ENCODE assay signal across 12 cellular contexts in the genomic region with DNA sequence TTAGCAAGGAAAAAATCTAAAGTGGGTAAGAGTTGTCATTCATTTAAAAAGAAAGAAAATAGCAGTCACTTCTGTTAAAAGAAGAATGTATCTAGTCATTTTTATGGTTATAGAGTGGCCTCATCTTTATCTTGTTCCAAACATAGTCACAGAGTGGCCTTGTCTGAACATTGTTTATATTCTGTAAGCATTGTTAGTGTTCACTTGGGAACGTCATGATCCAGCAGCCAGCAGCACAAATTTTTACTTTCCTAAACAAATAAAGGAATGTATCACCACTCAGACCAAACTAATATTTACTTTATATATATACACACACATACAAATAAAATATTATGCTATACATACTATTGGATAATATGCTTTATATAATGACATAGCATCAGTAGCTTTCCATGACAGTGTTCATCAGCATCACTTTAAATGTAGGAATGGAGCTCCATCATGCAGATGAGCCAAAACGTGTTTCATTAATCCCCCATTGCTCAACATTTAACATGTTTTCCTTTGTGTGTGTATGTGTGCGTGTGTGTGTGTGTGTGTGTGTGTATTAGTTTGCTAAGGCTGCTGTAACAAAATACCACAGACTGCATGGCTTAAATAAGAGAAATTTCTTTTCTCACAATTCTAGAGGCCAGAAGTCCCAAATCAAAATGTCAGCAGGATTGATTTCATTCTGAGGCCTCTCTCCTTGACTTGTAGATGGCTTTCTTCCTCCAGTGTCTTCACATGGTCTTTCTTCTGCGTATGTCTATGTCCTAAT. TPM values are rescaled to one million over a fixed set of nuclear protein-coding genes. Genes with fewer than 3 reads are reported as not detected.
DNase-seq lines count a peak whose midpoint lies in the region; ATAC-seq and TF ChIP-seq lines count a peak whose summit lies in the region.
"Had no signal": no experiment of that assay in that cellular context is flagged by ENCODE, and none has a peak within 500 bp of the region (broad histone marks: within the 10 kb centered on the region; RNA-seq: fewer than 3 reads in every experiment).

No MANE protein-coding gene starts in this region.

- H2BK12ac ChIP-seq in mesenchymal stem cell (ENCODE audit: low read length in 2 of 2) = peak overlapping the region in 1 of 2 experiments; percentile 84

- H3K56ac ChIP-seq in IMR-90 (ENCODE audit: extremely low read depth, insufficient read depth, low read length) = no peak overlapping the region

- peak overlapping the region; percentile 56; the same call in 1 of the 2 replicates for H3K18ac ChIP-seq in IMR-90 (ENCODE audit: low read depth, low read length)
- peak overlapping the region; percentile 21 to 48 for H3K18ac ChIP-seq in mesenchymal stem cell (ENCODE audit: low read depth in 1 of 2, low read length in 2 of 2)

- H4K5ac ChIP-seq in IMR-90 (ENCODE audit: low read depth, low read length) = no peak overlapping the region

- in situ Hi-C loops in IMR-90 (cut with MboI; ENCODE audit: low sequenced_read_pairs) = loop anchor here (10.0 to 25.0 kb wide), 3 partner anchors 383 to 761 kb away; a partner anchor contains a TSS

- H3K79me1 ChIP-seq in IMR-90 (ENCODE audit: low read depth in 1 of 2, low read length in 2 of 2) = no peaks in the 10 kb centered on the region; a peak in 1 of 4 replicates
- no peaks in the 10 kb centered on the region for H3K79me1 ChIP-seq in mesenchymal stem cell (replicated peaks; ENCODE audit: low read length, poor library complexity, severe bottlenecking)

- no peaks in the 10 kb centered on the region for H3K27me3 ChIP-seq in IMR-90 (ENCODE audit: control insufficient read depth, insufficient read depth, low read length)
- no peaks in the 10 kb centered on the region for H3K27me3 ChIP-seq in dorsolateral prefrontal cortex
- no peaks in the 10 kb centered on the region for H3K27me3 ChIP-seq in mesenchymal stem cell (ENCODE audit: control insufficient read depth in 1 of 2, insufficient read depth in 1 of 2, low read length in 2 of 2)
- H3K27me3 ChIP-seq in heart left ventricle = no peaks in the 10 kb centered on the region

- dilution Hi-C loops in IMR-90 (cut with HindIII; ENCODE audit: low sequenced_read_pairs, unreplicated experiment) = no loop called here

- WGBS in IMR-90 (ENCODE audit: extremely low coverage in 2 of 2, insufficient read length in 1 of 2), 2 experiments = no CpG with 5 or more reads among the region's 4 CpGs
- 97% methylated on average over 1 of the region's 4 CpGs for WGBS in mesenchymal stem cell
- WGBS in heart left ventricle, 4 donors = 66 to 76% (median 69%) methylated on average over 4 of the region's 4 CpGs

- TF ChIP-seq CTCF in IMR-90 (conservative IDR thresholded peaks at IDR 0.05; ENCODE audit: low read depth, low read length) (no peak), dorsolateral prefrontal cortex (IDR thresholded peaks at IDR 0.05 in 54 of 56, conservative IDR thresholded peaks at IDR 0.05 in 2 of 56; ENCODE audit: low read depth in 1 of 56, partially characterized antibody in 56 of 56) (no peak), heart left ventricle (IDR thresholded peaks at IDR 0.05) (no peak)

- H2BK5ac ChIP-seq in IMR-90 (ENCODE audit: low read depth, low read length, poor library complexity, severe bottlenecking) = peak overlapping the region; percentile 96
- no peak overlapping the region for H2BK5ac ChIP-seq in mesenchymal stem cell (ENCODE audit: low read depth, low read length, poor library complexity, severe bottlenecking)

- peak; percentile 42 for ATAC-seq in IMR-90 (ENCODE audit: low read depth)
- no peak for ATAC-seq in heart left ventricle
- ATAC-seq in GM19035 (IDR thresholded peaks at IDR 0.05; ENCODE audit: unreplicated experiment) = no peak

- H3K9ac ChIP-seq in IMR-90 (ENCODE audit: low read depth, low read length) = no peak overlapping the region
- H3K9ac ChIP-seq in mesenchymal stem cell (ENCODE audit: low read length) = no peak overlapping the region

- H3K4me2 ChIP-seq in IMR-90 (ENCODE audit: low read depth, low read length) (peak overlapping the region; percentile 13; the same call in 1 of the 2 replicates), mesenchymal stem cell (ENCODE audit: low read length, poor library complexity, severe bottlenecking) (no peak overlapping the region)

- H2BK15ac ChIP-seq in IMR-90 (ENCODE audit: low read depth, low read length) (peak overlapping the region; percentile 12; the same call in 2 of the 3 replicates), mesenchymal stem cell (ENCODE audit: low read depth, poor library complexity, severe bottlenecking) (no peak overlapping the region)

- DNase-seq in IMR-90 = peak; percentile 65
- no peak for DNase-seq in dorsolateral prefrontal cortex
- peak; percentile 84 for DNase-seq in mesenchymal stem cell
- DNase-seq in NCI-H2081 treated with DMSO at 0.1 percent for 48 hours (lab: John Stamatoyannopoulos, UW) = no peak
- DNase-seq in heart left ventricle = no peak
- no peak for DNase-seq in activated CD8-positive, alpha-beta memory T cell treated with anti-CD3 and anti-CD28 coated beads for 24 hours
- DNase-seq: DMS 273 treated with DMSO at 0.1 percent for 48 hours, GF-D8, KG1, NCI-H1092 treated with DMSO at 0.1 percent for 48 hours had no signal

- no peak for TF ChIP-seq POLR2A in IMR-90 (IDR thresholded peaks at IDR 0.05; ENCODE audit: low read depth, low read length)
- no peak for TF ChIP-seq POLR2A in heart left ventricle (IDR thresholded peaks at IDR 0.05)

- H3K9me3 ChIP-seq in IMR-90 (ENCODE audit: control insufficient read depth, insufficient read depth, low read length) = peaks cover 4% of the 10 kb centered on the region; the same call in 1 of the 2 replicates
- no peaks in the 10 kb centered on the region for H3K9me3 ChIP-seq in mesenchymal stem cell (ENCODE audit: control insufficient read depth, low read length)
- no peaks in the 10 kb centered on the region for H3K9me3 ChIP-seq in heart left ventricle

- H2AK9ac ChIP-seq in IMR-90 (replicated peaks; ENCODE audit: low read depth, low read length, poor library complexity) = no peak overlapping the region

- H3K14ac ChIP-seq in IMR-90 (replicated peaks; ENCODE audit: low read depth, low read length) (0 out of 2 replicates have a peak overlapping the region, but pooled peaks have one; percentile 8), mesenchymal stem cell (ENCODE audit: low read length in 2 of 2) (no peak overlapping the region)

- H2BK20ac ChIP-seq in IMR-90 (ENCODE audit: low read depth, low read length) = 0 out of 2 replicates have a peak overlapping the region, but pooled peaks have one; percentile 76

- H2AK5ac ChIP-seq in IMR-90 (ENCODE audit: low read depth, low read length) (peak overlapping the region; percentile 64; the same call in 1 of the 2 replicates), mesenchymal stem cell (ENCODE audit: low read length, severe bottlenecking) (no peak overlapping the region)

- BruUV-seq in IMR-90 (replicated peaks; lab: Mats Ljungman, UMichigan) = no TSS peak

- H2BK120ac ChIP-seq in IMR-90 (ENCODE audit: low read depth, low read length) = peak overlapping the region; percentile 45; the same call in 1 of the 2 replicates
- no peak overlapping the region for H2BK120ac ChIP-seq in mesenchymal stem cell (ENCODE audit: low read depth, low read length)

- H4K91ac ChIP-seq in IMR-90 (ENCODE audit: insufficient read depth, low read depth, low read length) (no peak overlapping the region), mesenchymal stem cell (ENCODE audit: low read length) (no peak overlapping the region)

- intact Hi-C loops in IMR-90 (cut with micrococcal nuclease) = loop anchor here (2.0 kb wide), 1 partner anchor 571 kb away; no protein-coding TSS in a partner anchor
- intact Hi-C loops in dorsolateral prefrontal cortex (cut with DNase I) = loop anchor here (10.0 kb wide), 3 partner anchors 133 to 383 kb away; a partner anchor contains a TSS
- intact Hi-C loops in heart left ventricle (cut with DNase I) = loop anchor here in 6 of 10 donors (2.0 to 10.0 kb wide), 6 partner anchors 73 to 523 kb away; a partner anchor contains a TSS

- TF ChIP-seq RAD21 in IMR-90 (IDR thresholded peaks at IDR 0.05; ENCODE audit: low read length) = no peak

- CTCF ChIA-PET in IMR-90 (lab: Yijun Ruan, JAX) = interaction anchor here (0.7 to 1.0 kb wide), 2 partner anchors 37 to 572 kb away, joined by 3 read pairs; no protein-coding TSS in a partner anchor

- H3K23ac ChIP-seq in IMR-90 (ENCODE audit: low read depth, low read length) (no peak overlapping the region; the same call in 1 of the 2 replicates), mesenchymal stem cell (ENCODE audit: low read length in 2 of 2) (no peak overlapping the region)

- no peak overlapping the region for H3K4me3 ChIP-seq in IMR-90 (ENCODE audit: insufficient read depth, low read depth, low read length)
- no peak overlapping the region for H3K4me3 ChIP-seq in dorsolateral prefrontal cortex
- H3K4me3 ChIP-seq in mesenchymal stem cell (ENCODE audit: insufficient read depth in 1 of 2, low read depth in 1 of 2, low read length in 2 of 2) = no peak overlapping the region
- H3K4me3 ChIP-seq in heart left ventricle = no peak overlapping the region

- H3K9me1 ChIP-seq in IMR-90 (ENCODE audit: insufficient read depth, low read length) = peaks cover 13% of the 10 kb centered on the region

- H3K4me1 ChIP-seq in IMR-90 (ENCODE audit: control insufficient read depth, insufficient read depth, low read length) (peaks cover 14% of the 10 kb centered on the region), mesenchymal stem cell (ENCODE audit: control insufficient read depth, insufficient read depth, low read depth, low read length) (peaks cover 5% of the 10 kb centered on the region), heart left ventricle (peaks cover 0 to 11% (median 2%) of the 10 kb centered on the region in 12 donors)

- H3K4ac ChIP-seq in IMR-90 (ENCODE audit: low read depth, low read length) = no peak overlapping the region
- peak overlapping the region in 1 of 2 experiments; percentile 81 for H3K4ac ChIP-seq in mesenchymal stem cell (ENCODE audit: low read depth in 1 of 2, low read length in 2 of 2)

- no peaks in the 10 kb centered on the region for H4K20me1 ChIP-seq in IMR-90 (ENCODE audit: insufficient read depth, low read length)

- H3K27ac ChIP-seq in IMR-90 (ENCODE audit: insufficient read depth, low read length) = no peak overlapping the region
- peak overlapping the region in 41 of 59 donors; percentile 12 to 87 (median 55) for H3K27ac ChIP-seq in dorsolateral prefrontal cortex
- H3K27ac ChIP-seq in mesenchymal stem cell (ENCODE audit: low read length, poor library complexity, severe bottlenecking) = no peak overlapping the region
- H3K27ac ChIP-seq in temporal lobe (ENCODE audit: low read depth, low read length) = peak overlapping the region; percentile 70
- H3K27ac ChIP-seq in heart left ventricle = peak overlapping the region in 1 of 12 donors; percentile 87

- H3K36me3 ChIP-seq in IMR-90 (ENCODE audit: control insufficient read depth, insufficient read depth, low read length) (no peaks in the 10 kb centered on the region), mesenchymal stem cell (ENCODE audit: control insufficient read depth in 1 of 2, insufficient read depth in 2 of 2, low read depth in 1 of 2, low read length in 2 of 2) (no peaks in the 10 kb centered on the region), heart left ventricle (no peaks in the 10 kb centered on the region)

- H2AFZ ChIP-seq in IMR-90 (replicated peaks; ENCODE audit: low read length, poor library complexity) (no peak overlapping the region), mesenchymal stem cell (ENCODE audit: low read depth, low read length) (no peak overlapping the region)

- POLR2A ChIA-PET in IMR-90 (lab: Charles Lee; ENCODE audit: unreplicated experiment) = no interaction called here

- H4K8ac ChIP-seq in IMR-90 (ENCODE audit: low read depth in 2 of 2, low read length in 2 of 2) (peak overlapping the region in 1 of 2 experiments; percentile 31; a peak in 1 of 4 replicates), mesenchymal stem cell (ENCODE audit: low read length) (no peak overlapping the region)

RNA-seq across cellular contexts. Expression of a gene that starts 39.6 kb away (rescaled TPM):
- total RNA-seq in IMR-90 (2012; rRNA removed) (77.8 and 90.3 TPM in 2 replicates), dorsolateral prefrontal cortex (10 to 100 TPM; 10.1 to 70.8 (median 37.8) TPM), temporal lobe (4.4 TPM), heart left ventricle (100 to 1,000 TPM in 7 of 9 donors, 10 to 100 TPM in 2; 78.2 to 190 (median 144) TPM)
- polyA plus RNA-seq in IMR-90 (2012; rRNA removed) (43.6 and 48.4 TPM in 2 replicates), heart left ventricle (100 to 1,000 TPM; 112 to 313 TPM)
- 17.9 and 77.6 TPM in 2 replicates for polyA plus RNA-seq in IMR-90 (2012; cell fraction: cytosol; rRNA removed)
- polyA plus RNA-seq in IMR-90 (2012; cell fraction: nucleus; rRNA removed; ENCODE audit: low replicate concordance) = 44.9 and 46.5 TPM in 2 replicates
- polyA plus RNA-seq in mesenchymal stem cell (2013, experiment 1 of 2) = 59.2 TPM
- 59.2 TPM for polyA plus RNA-seq in mesenchymal stem cell (2013, experiment 2 of 2)

Comparison
In these comparisons a context has a peak if more than half of its experiments do, and no peak if none do; other contexts are left out.
1. DNase-seq: peak in IMR-90 (single experiment) and mesenchymal stem cell (single experiment); none in dorsolateral prefrontal cortex (0 of 10), NCI-H2081 treated with DMSO at 0.1 percent for 48 hours (single experiment), heart left ventricle (0 of 5) and activated CD8-positive, alpha-beta memory T cell treated with anti-CD3 and anti-CD28 coated beads for 24 hours (single experiment).
2. H3K27ac ChIP-seq: peak in dorsolateral prefrontal cortex (41 of 59) and temporal lobe (single experiment); none in IMR-90 (single experiment) and mesenchymal stem cell (single experiment).